ENCODE assay signal across 33 cellular contexts in genomic region chr5:154400678-154401077, GRCh38.
"Had no signal": no experiment of that assay in that cellular context is flagged by ENCODE, and none has a peak within 500 bp of the region (broad histone marks: within the 10 kb centered on the region; RNA-seq: fewer than 3 reads in every experiment).

No MANE protein-coding gene starts in this region.

- DNase-seq: activated CD4-positive, alpha-beta memory T cell treated with anti-CD3 and anti-CD28 coated beads, Interleukin-2, amount 10 ng/mL, durations not matched to agents 7 days and 5 days; activated CD4-positive, alpha-beta T cell treated with anti-CD3 and anti-CD28 coated beads for 1 hour; activated CD4-positive, alpha-beta T cell treated with anti-CD3 and anti-CD28 coated beads, Interleukin-2, amount 10 ng/mL, durations not matched to agents 7 days and 5 days; activated CD8-positive, alpha-beta memory T cell treated with anti-CD3 and anti-CD28 coated beads, Interleukin-2, amount 50 U/mL, for 48 hours; activated T-cell treated with anti-CD3 and anti-CD28 coated beads, Interleukin-2, amount 50 U/mL, for 24 hours; anterior cingulate cortex; colonic mucosa; dorsolateral prefrontal cortex; effector memory CD4-positive, alpha-beta T cell; erythroblast; gastrocnemius medialis; left cardiac atrium; left ventricle myocardium superior; naive B cell; occipital lobe; psoas muscle; sigmoid colon; stimulated activated CD4-positive, alpha-beta T cell treated with anti-CD3 and anti-CD28 coated beads, Interleukin-1b, Interleukin-23, amount 100 ng/mL, for 48 hours; stimulated activated CD4-positive, alpha-beta T cell treated with anti-CD3 and anti-CD28 coated beads, Interleukin-4, amount 100 ng/mL, for 4 hours; stimulated activated CD8-positive, alpha-beta memory T cell treated with anti-CD3 and anti-CD28 coated beads, Interleukin-4, amount 100 ng/mL, for 48 hours; stimulated activated naive B cell treated with anti-CD40 and anti-IgM and Interleukin-4, amounts not matched to agents 10 μg/mL and 1 μg/mL and 100 μg/mL, for 72 hours; T-helper 9 cell; testis; transverse colon had no signal

- H3K27ac ChIP-seq: colonic mucosa, dorsolateral prefrontal cortex, gastrocnemius medialis, hepatocyte, parathyroid adenoma, psoas muscle, sigmoid colon, testis, transverse colon had no signal

- H3K4me3 ChIP-seq: colonic mucosa, dorsolateral prefrontal cortex, gastrocnemius medialis, hepatocyte, psoas muscle, sigmoid colon, smooth muscle cell, testis, transverse colon had no signal

- H3K4me2 ChIP-seq: hepatocyte, smooth muscle cell had no signal

- H3K27me3 Mint-ChIP-seq: activated CD4-positive, alpha-beta memory T cell treated with anti-CD3 and anti-CD28 coated beads, Interleukin-2, amount 10 ng/mL, durations not matched to agents 7 days and 5 days; activated CD4-positive, alpha-beta T cell treated with anti-CD3 and anti-CD28 coated beads, Interleukin-2, amount 10 ng/mL, durations not matched to agents 7 days and 5 days; activated naive CD8-positive, alpha-beta T cell; activated T-cell treated with anti-CD3 and anti-CD28 coated beads, Interleukin-2, amount 50 U/mL, for 24 hours; naive B cell; stimulated activated naive B cell treated with anti-CD40 and anti-IgM and Interleukin-4, amounts not matched to agents 10 μg/mL and 1 μg/mL and 100 μg/mL, for 72 hours had no signal

- H3K9me3 Mint-ChIP-seq: activated CD4-positive, alpha-beta memory T cell treated with anti-CD3 and anti-CD28 coated beads, Interleukin-2, amount 10 ng/mL, durations not matched to agents 7 days and 5 days; activated CD4-positive, alpha-beta T cell treated with anti-CD3 and anti-CD28 coated beads, Interleukin-2, amount 10 ng/mL, durations not matched to agents 7 days and 5 days; activated T-cell treated with anti-CD3 and anti-CD28 coated beads, Interleukin-2, amount 50 U/mL, for 24 hours; activated T-helper 2 cell treated with anti-CD3 and anti-CD28 coated beads, Interferon-gamma antibody, Interleukin-2, Interleukin-4, amounts not matched to agents 10 μg/mL and 5 μg/mL and 100 μg/mL, durations not matched to agents 14 hours and 24 hours and 36 hours; naive B cell; neural crest cell; stimulated activated naive B cell treated with anti-CD40 and anti-IgM and Interleukin-4, amounts not matched to agents 10 μg/mL and 1 μg/mL and 100 μg/mL, for 72 hours; WTC11 had no signal

- H3K4me3 Mint-ChIP-seq: activated CD4-positive, alpha-beta memory T cell treated with anti-CD3 and anti-CD28 coated beads, Interleukin-2, amount 10 ng/mL, durations not matched to agents 7 days and 5 days; activated CD4-positive, alpha-beta T cell treated with anti-CD3 and anti-CD28 coated beads, Interleukin-2, amount 10 ng/mL, durations not matched to agents 7 days and 5 days; activated naive CD8-positive, alpha-beta T cell; activated T-cell treated with anti-CD3 and anti-CD28 coated beads, Interleukin-2, amount 50 U/mL, for 24 hours; naive B cell; neural crest cell; stimulated activated naive B cell treated with anti-CD40 and anti-IgM and Interleukin-4, amounts not matched to agents 10 μg/mL and 1 μg/mL and 100 μg/mL, for 72 hours; WTC11 had no signal

- H3K9me3 ChIP-seq: colonic mucosa, gastrocnemius medialis, psoas muscle, sigmoid colon, testis, transverse colon had no signal

- ATAC-seq: gastrocnemius medialis; left cardiac atrium; left ventricle myocardium superior; psoas muscle; stimulated activated naive B cell treated with anti-CD40 and anti-IgM and Interleukin-4, amounts not matched to agents 10 μg/mL and 1 μg/mL and 100 μg/mL, for 72 hours; WTC11 had no signal

- H3K36me3 ChIP-seq: colonic mucosa, gastrocnemius medialis, sigmoid colon, transverse colon had no signal

- H3K36me3 Mint-ChIP-seq: activated naive CD8-positive, alpha-beta T cell; naive B cell; WTC11 had no signal

- H3K27ac Mint-ChIP-seq: activated CD4-positive, alpha-beta memory T cell treated with anti-CD3 and anti-CD28 coated beads, Interleukin-2, amount 10 ng/mL, durations not matched to agents 7 days and 5 days; activated CD4-positive, alpha-beta T cell treated with anti-CD3 and anti-CD28 coated beads, Interleukin-2, amount 10 ng/mL, durations not matched to agents 7 days and 5 days; activated naive CD8-positive, alpha-beta T cell; activated T-cell treated with anti-CD3 and anti-CD28 coated beads, Interleukin-2, amount 50 U/mL, for 24 hours; activated T-helper 2 cell treated with anti-CD3 and anti-CD28 coated beads, Interferon-gamma antibody, Interleukin-2, Interleukin-4, amounts not matched to agents 10 μg/mL and 5 μg/mL and 100 μg/mL, durations not matched to agents 14 hours and 24 hours and 36 hours; stimulated activated naive B cell treated with anti-CD40 and anti-IgM and Interleukin-4, amounts not matched to agents 10 μg/mL and 1 μg/mL and 100 μg/mL, for 72 hours; WTC11 had no signal

- H3K27me3 ChIP-seq: colonic mucosa, dorsolateral prefrontal cortex, gastrocnemius medialis, hepatocyte, sigmoid colon, testis, transverse colon had no signal

- H3K4me1 ChIP-seq: parathyroid adenoma had no signal

- FAIRE-seq: bronchial epithelial cell, keratinocyte had no signal
